2 cellular contexts compared by ENCODE assay signal in genomic region chr2:165022781-165023180, GRCh38.
TF ChIP-seq lines count a peak whose summit lies in the region.

No MANE protein-coding gene starts in this region.

TF ChIP-seq in GM23338, 12 proteins besides CTCF, POLR2A, EP300 and RAD21:
- TF ChIP-seq ZNF462 (CRISPR knock-in tag; IDR thresholded peaks at IDR 0.05) (no peak), REST (IDR thresholded peaks at IDR 0.05; ENCODE audit: unreplicated experiment) (no peak), POLR2AphosphoS5 (IDR thresholded peaks at IDR 0.05; ENCODE audit: low read depth) (no peak), JUNB (IDR thresholded peaks at IDR 0.05; ENCODE audit: unreplicated experiment) (no peak), STAT1 (IDR thresholded peaks at IDR 0.05; ENCODE audit: unreplicated experiment) (no peak), ETS1 (IDR thresholded peaks at IDR 0.05) (no peak), ZNF331 (CRISPR knock-in tag; IDR thresholded peaks at IDR 0.05; ENCODE audit: low read depth) (no peak), EZH2 (IDR thresholded peaks at IDR 0.05; ENCODE audit: low read depth, unreplicated experiment) (no peak), EZH2phosphoT487 (IDR thresholded peaks at IDR 0.05; ENCODE audit: unreplicated experiment) (no peak), NANOG (IDR thresholded peaks at IDR 0.05; ENCODE audit: borderline replicate concordance) (no peak), ZNF114 (CRISPR knock-in tag; IDR thresholded peaks at IDR 0.05) (no peak), CREB1 (CRISPR knock-in tag; IDR thresholded peaks at IDR 0.05; ENCODE audit: low read depth) (no peak)

TF ChIP-seq in WTC11, 78 proteins besides CTCF, POLR2A, EP300 and RAD21:
- TF ChIP-seq RELA (CRISPR knock-in tag; IDR thresholded peaks at IDR 0.05; ENCODE audit: borderline replicate concordance) (no peak), PREB (CRISPR knock-in tag; IDR thresholded peaks at IDR 0.05; ENCODE audit: borderline replicate concordance) (no peak)
TF ChIP-seq in WTC11: peak in this region for 0.
